24 cellular contexts compared by ENCODE assay signal in the genomic region with DNA sequence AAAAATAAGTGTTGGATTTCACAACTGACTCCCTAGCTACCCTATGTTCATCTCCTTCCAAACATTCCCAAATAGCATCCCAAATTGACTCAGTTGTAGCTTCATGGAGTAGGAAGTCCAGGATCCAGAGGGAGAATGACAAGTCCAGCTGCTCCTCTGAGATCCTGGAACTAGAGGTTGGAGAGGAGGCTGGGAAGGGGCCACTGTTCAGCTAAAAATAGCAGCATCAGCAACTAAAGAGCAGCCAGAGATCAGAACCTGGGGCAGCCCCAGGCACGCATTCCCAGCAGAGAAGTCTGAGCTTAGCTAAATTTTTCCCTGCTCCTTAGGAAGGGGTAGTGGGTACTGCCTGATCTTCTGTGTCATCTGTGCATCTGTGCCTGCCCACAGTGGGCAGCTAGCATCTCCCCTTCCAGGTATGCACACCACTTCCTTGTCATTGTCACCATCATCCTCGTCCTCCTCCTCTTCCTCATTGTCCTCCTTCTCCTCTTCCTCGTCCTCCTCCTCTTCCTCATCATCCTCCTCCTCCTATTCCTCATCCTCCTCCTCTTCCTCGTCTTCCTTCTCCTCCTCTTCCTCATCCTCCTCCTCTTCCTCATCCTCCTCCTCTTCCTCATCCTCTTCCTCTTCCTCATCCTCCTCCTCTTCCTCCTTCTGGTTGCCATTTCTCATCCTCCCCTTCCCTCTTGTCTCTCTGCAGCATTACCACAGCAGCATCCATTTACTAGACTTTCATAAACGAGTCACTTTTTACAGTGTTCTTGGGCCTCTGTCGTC.
"Had no signal": no experiment of that assay in that cellular context is flagged by ENCODE, and none has a peak within 500 bp of the region (broad histone marks: within the 10 kb centered on the region; RNA-seq: fewer than 3 reads in every experiment).

No MANE protein-coding gene starts in this region.

- H3K4me2 ChIP-seq: hepatocyte had no signal

- H3K36me3 Mint-ChIP-seq: naive thymus-derived CD8-positive, alpha-beta T cell had no signal

- H3K4me1 Mint-ChIP-seq: naive thymus-derived CD8-positive, alpha-beta T cell; neural crest cell had no signal

- H3K4me1 ChIP-seq: esophagus squamous epithelium, pancreas, transverse colon had no signal

- H3K79me2 ChIP-seq: hepatocyte had no signal

- H3K27ac Mint-ChIP-seq: dendritic cell treated with granulocyte-macrophage colony-stimulating factor and Interleukin-4, amounts not matched to agents 40 ng/mL and 50 ng/mL, for 4 days; effector memory CD8-positive, alpha-beta T cell; progenitor cell of endocrine pancreas had no signal

- H3K36me3 ChIP-seq: esophagus squamous epithelium, gastroesophageal sphincter, pancreas, stomach, thoracic aorta, transverse colon had no signal

- H3K9me3 ChIP-seq: esophagus squamous epithelium, gastroesophageal sphincter, pancreas, stomach, thoracic aorta, transverse colon had no signal

- H3K4me3 ChIP-seq: esophagus squamous epithelium, gastroesophageal sphincter, hepatocyte, pancreas, skin epidermis, stomach, thoracic aorta, transverse colon had no signal

- ATAC-seq: effector memory CD8-positive, alpha-beta T cell; gastroesophageal sphincter; naive thymus-derived CD8-positive, alpha-beta T cell; pancreas; sciatic nerve had no signal

- H3K27me3 ChIP-seq: gastroesophageal sphincter, hepatocyte, pancreas, stomach, transverse colon had no signal

- H3K4me3 Mint-ChIP-seq: dendritic cell treated with granulocyte-macrophage colony-stimulating factor and Interleukin-4, amounts not matched to agents 40 ng/mL and 50 ng/mL, for 4 days; effector memory CD8-positive, alpha-beta T cell; naive thymus-derived CD8-positive, alpha-beta T cell; neural crest cell had no signal

- FAIRE-seq: colon, kidney, pancreas had no signal

- H2AFZ ChIP-seq: hepatocyte had no signal

- H3K27ac ChIP-seq: esophagus squamous epithelium, gastroesophageal sphincter, hepatocyte, pancreas, skin epidermis, stomach, transverse colon had no signal

- DNase-seq: cerebellar nuclear complex; effector memory CD8-positive, alpha-beta T cell; esophagus squamous epithelium; foreskin fibroblast; glutamatergic neuron; kidney; left cardiac atrium; naive thymus-derived CD8-positive, alpha-beta T cell; nucleus accumbens; pancreas; stimulated activated CD4-positive, alpha-beta T cell treated with anti-CD3 and anti-CD28 coated beads, Interleukin-2, amount 100 ng/mL, for 24 hours; stimulated activated naive CD4-positive, alpha-beta T cell; stomach; substantia nigra; transverse colon had no signal

- H3K9me3 Mint-ChIP-seq: dendritic cell treated with granulocyte-macrophage colony-stimulating factor and Interleukin-4, amounts not matched to agents 40 ng/mL and 50 ng/mL, for 4 days; effector memory CD8-positive, alpha-beta T cell; neural crest cell had no signal

- H3K27me3 Mint-ChIP-seq: progenitor cell of endocrine pancreas had no signal
